In the genomic region with DNA sequence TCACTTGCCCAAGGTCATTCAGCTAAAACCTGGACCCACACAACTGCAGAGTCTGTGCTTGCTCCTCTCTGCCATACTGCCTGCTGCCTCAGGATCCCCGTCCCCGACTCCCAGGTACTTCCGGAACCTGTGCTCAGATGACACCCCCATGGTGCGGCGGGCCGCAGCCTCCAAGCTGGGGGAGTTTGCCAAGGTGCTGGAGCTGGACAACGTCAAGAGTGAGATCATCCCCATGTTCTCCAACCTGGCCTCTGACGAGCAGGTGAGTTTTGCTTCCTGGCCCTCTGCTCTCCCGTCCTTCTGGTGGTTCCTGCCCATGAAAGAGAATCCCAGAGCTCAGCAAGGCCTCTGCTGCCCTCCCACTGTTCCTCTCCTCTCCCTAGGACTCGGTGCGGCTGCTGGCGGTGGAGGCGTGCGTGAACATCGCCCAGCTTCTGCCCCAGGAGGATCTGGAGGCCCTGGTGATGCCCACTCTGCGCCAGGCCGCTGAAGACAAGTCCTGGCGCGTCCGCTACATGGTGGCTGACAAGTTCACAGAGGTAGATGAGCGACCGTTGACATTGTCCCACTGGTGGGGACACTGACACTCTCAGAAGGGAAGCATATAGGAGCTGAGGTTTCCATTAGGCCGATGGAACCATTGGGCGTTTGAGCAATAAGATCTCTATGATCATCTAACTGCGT, we compare ENCODE assay signal across 1 cellular context.
TF ChIP-seq lines count a peak whose summit lies in the region.

No MANE protein-coding gene starts in this region.

TF ChIP-seq in GM23338, 12 proteins besides CTCF, POLR2A, EP300 and RAD21:
- TF ChIP-seq, protein P1, sequence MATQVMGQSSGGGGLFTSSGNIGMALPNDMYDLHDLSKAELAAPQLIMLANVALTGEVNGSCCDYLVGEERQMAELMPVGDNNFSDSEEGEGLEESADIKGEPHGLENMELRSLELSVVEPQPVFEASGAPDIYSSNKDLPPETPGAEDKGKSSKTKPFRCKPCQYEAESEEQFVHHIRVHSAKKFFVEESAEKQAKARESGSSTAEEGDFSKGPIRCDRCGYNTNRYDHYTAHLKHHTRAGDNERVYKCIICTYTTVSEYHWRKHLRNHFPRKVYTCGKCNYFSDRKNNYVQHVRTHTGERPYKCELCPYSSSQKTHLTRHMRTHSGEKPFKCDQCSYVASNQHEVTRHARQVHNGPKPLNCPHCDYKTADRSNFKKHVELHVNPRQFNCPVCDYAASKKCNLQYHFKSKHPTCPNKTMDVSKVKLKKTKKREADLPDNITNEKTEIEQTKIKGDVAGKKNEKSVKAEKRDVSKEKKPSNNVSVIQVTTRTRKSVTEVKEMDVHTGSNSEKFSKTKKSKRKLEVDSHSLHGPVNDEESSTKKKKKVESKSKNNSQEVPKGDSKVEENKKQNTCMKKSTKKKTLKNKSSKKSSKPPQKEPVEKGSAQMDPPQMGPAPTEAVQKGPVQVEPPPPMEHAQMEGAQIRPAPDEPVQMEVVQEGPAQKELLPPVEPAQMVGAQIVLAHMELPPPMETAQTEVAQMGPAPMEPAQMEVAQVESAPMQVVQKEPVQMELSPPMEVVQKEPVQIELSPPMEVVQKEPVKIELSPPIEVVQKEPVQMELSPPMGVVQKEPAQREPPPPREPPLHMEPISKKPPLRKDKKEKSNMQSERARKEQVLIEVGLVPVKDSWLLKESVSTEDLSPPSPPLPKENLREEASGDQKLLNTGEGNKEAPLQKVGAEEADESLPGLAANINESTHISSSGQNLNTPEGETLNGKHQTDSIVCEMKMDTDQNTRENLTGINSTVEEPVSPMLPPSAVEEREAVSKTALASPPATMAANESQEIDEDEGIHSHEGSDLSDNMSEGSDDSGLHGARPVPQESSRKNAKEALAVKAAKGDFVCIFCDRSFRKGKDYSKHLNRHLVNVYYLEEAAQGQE (IDR thresholded peaks at IDR 0.05; ENCODE audit: unreplicated experiment) = no peak
- no peak for TF ChIP-seq ZNF331 (CRISPR knock-in tag; IDR thresholded peaks at IDR 0.05; ENCODE audit: low read depth)
- no peak for TF ChIP-seq CREB1 (CRISPR knock-in tag; IDR thresholded peaks at IDR 0.05; ENCODE audit: low read depth)
- no peak for TF ChIP-seq POLR2AphosphoS5 (IDR thresholded peaks at IDR 0.05; ENCODE audit: low read depth)
- TF ChIP-seq EZH2 (IDR thresholded peaks at IDR 0.05; ENCODE audit: low read depth, unreplicated experiment) = no peak
- TF ChIP-seq, protein P2, sequence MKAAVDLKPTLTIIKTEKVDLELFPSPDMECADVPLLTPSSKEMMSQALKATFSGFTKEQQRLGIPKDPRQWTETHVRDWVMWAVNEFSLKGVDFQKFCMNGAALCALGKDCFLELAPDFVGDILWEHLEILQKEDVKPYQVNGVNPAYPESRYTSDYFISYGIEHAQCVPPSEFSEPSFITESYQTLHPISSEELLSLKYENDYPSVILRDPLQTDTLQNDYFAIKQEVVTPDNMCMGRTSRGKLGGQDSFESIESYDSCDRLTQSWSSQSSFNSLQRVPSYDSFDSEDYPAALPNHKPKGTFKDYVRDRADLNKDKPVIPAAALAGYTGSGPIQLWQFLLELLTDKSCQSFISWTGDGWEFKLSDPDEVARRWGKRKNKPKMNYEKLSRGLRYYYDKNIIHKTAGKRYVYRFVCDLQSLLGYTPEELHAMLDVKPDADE (IDR thresholded peaks at IDR 0.05) = no peak
